ENCODE assay signal across 18 cellular contexts in genomic region chr1:5375437-5375836, GRCh38.
"Had no signal": no experiment of that assay in that cellular context is flagged by ENCODE, and none has a peak within 500 bp of the region (broad histone marks: within the 10 kb centered on the region; RNA-seq: fewer than 3 reads in every experiment).

No MANE protein-coding gene starts in this region.

- H3K36me3 ChIP-seq: SJSA1 had no signal

- H3K27me3 ChIP-seq: SJSA1 had no signal

- H3K27ac ChIP-seq: SJSA1, SK-N-MC had no signal

- H3K4me1 ChIP-seq: SJSA1 had no signal

- H3K4me3 ChIP-seq: SJSA1, SK-N-MC had no signal

- DNase-seq: KBM-7, MV-4-11, NCI-H1048, NCI-H1105, NCI-H1417, NCI-H1436 treated with DMSO at 0.1 percent for 48 hours, NCI-H1694, NCI-H187 treated with DMSO at 0.1 percent for 48 hours, NCI-H2029 treated with DMSO at 0.1 percent for 48 hours, NCI-H2171 treated with DMSO at 0.1 percent for 48 hours, NCI-H345, NCI-H446 treated with DMSO at 0.1 percent for 48 hours, NCI-H510A treated with DMSO at 0.1 percent for 48 hours, NCI-H526, RPMI8226, SIG-M5 had no signal
